In the genomic region with DNA sequence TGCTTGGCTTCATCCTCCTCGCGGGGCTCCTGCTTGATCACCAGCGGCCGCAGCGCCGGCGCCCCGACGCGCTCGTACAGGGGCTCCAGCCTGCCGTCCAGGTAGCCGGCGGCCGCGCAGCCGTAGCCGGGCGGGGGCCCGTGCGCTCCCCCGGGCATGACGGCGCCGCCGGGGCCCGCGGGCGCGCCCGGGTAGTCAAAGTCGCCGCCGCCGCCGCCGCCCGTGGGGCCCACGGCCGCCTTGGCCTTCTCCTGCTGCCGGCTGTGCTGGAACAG, we compare ENCODE assay signal across 1 cellular context.
TF ChIP-seq lines count a peak whose summit lies in the region.

No MANE protein-coding gene starts in this region.

TF ChIP-seq in IMR-90, 13 proteins besides CTCF, POLR2A, EP300 and RAD21 (continued from another document):
- TF ChIP-seq CHD1 (IDR thresholded peaks at IDR 0.05; ENCODE audit: low read depth, low read length) (no peak), MAFK (IDR thresholded peaks at IDR 0.05; ENCODE audit: low read depth, low read length) (no peak), FOS (IDR thresholded peaks at IDR 0.05; ENCODE audit: low read depth, low read length) (no peak), USF2 (IDR thresholded peaks at IDR 0.05; ENCODE audit: low read depth, low read length) (no peak), MAZ (IDR thresholded peaks at IDR 0.05; ENCODE audit: borderline replicate concordance, low read depth, low read length) (no peak), RFX5 (IDR thresholded peaks at IDR 0.05; ENCODE audit: low read depth, low read length) (no peak), BHLHE40 (IDR thresholded peaks at IDR 0.05; ENCODE audit: low read depth, low read length) (no peak), NFE2L2 (IDR thresholded peaks at IDR 0.05; ENCODE audit: low read depth, low read length) (no peak)
